In the genomic region with DNA sequence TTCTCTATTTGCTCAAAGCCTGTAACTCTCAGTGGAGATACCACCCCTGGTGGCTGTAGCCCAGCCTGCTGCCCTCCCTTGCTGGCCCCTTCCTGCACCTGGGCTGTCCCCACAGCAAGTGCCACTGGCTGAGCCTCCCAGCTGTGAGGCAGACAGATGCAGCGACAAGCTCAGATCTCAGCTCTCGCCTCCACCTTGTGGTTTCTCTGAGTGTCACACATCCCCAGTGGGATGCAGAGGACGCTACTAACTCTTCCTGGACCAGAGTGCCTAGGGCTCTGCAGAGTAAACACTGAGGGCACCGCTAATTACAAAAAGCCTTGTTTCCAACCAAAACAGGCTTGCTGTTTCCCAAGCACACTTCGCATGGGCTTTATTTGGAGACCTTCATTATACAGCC, we compare ENCODE assay signal across 3 cellular contexts.
TF ChIP-seq lines count a peak whose summit lies in the region.

No MANE protein-coding gene starts in this region.

TF ChIP-seq in A549, 52 proteins besides CTCF, POLR2A, EP300 and RAD21:
- TF ChIP-seq CBX8 (IDR thresholded peaks at IDR 0.05) (no peak), ZFP36 (IDR thresholded peaks at IDR 0.05; ENCODE audit: borderline replicate concordance, partially characterized antibody) (no peak), FOXS1 (CRISPR knock-in tag; IDR thresholded peaks at IDR 0.05) (no peak), FOSB (CRISPR knock-in tag; IDR thresholded peaks at IDR 0.05) (no peak), GATA3 (IDR thresholded peaks at IDR 0.05; ENCODE audit: borderline replicate concordance) (no peak), HOXB5 (CRISPR knock-in tag; IDR thresholded peaks at IDR 0.05) (no peak), EHMT2 (IDR thresholded peaks at IDR 0.05; ENCODE audit: low read depth) (no peak), RCOR1 (IDR thresholded peaks at IDR 0.05; ENCODE audit: low read depth, low read length) (no peak), FOSL2 (IDR thresholded peaks at IDR 0.05) (no peak), FOSL2 (CRISPR knock-in tag; IDR thresholded peaks at IDR 0.05) (no peak), NR3C1 (IDR thresholded peaks at IDR 0.05) (no peak), TFCP2L1 (CRISPR knock-in tag; IDR thresholded peaks at IDR 0.05) (no peak), HOXA7 (CRISPR knock-in tag; IDR thresholded peaks at IDR 0.05) (no peak), CEBPB (IDR thresholded peaks at IDR 0.05) (no peak)
- TF ChIP-seq, protein P1, sequence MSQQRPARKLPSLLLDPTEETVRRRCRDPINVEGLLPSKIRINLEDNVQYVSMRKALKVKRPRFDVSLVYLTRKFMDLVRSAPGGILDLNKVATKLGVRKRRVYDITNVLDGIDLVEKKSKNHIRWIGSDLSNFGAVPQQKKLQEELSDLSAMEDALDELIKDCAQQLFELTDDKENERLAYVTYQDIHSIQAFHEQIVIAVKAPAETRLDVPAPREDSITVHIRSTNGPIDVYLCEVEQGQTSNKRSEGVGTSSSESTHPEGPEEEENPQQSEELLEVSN (IDR thresholded peaks at IDR 0.05; ENCODE audit: borderline replicate concordance, low read depth): no peak

TF ChIP-seq in GM12891, 5 proteins besides CTCF, POLR2A, EP300 and RAD21:
- TF ChIP-seq TAF1 (IDR thresholded peaks at IDR 0.05; ENCODE audit: low read depth, low read length): no peak
- TF ChIP-seq POU2F2 (IDR thresholded peaks at IDR 0.05; ENCODE audit: low read depth, low read length): no peak
- no peak for TF ChIP-seq POLR2AphosphoS5 (IDR thresholded peaks at IDR 0.05; ENCODE audit: low read depth, low read length)
- no peak for TF ChIP-seq SPI1 (IDR thresholded peaks at IDR 0.05; ENCODE audit: low read depth, low read length)
- no peak for TF ChIP-seq PAX5 (IDR thresholded peaks at IDR 0.05; ENCODE audit: insufficient read depth, low read length, severe bottlenecking)
TF ChIP-seq in GM12891: peak in this region for 0.

TF ChIP-seq in H1, 55 proteins besides CTCF, POLR2A, EP300 and RAD21:
- TF ChIP-seq TAF1 (IDR thresholded peaks at IDR 0.05; ENCODE audit: low read depth, low read length): 0 out of 2 replicates have a peak, but pooled peaks have one; percentile 9
- peak; percentile 78; the same call in 1 of the 2 replicates for TF ChIP-seq TCF12 (IDR thresholded peaks at IDR 0.05; ENCODE audit: low read depth, low read length)
- TF ChIP-seq JUND (IDR thresholded peaks at IDR 0.05; ENCODE audit: low read length): no peak
- no peak for TF ChIP-seq SP2 (IDR thresholded peaks at IDR 0.05; ENCODE audit: low read length)
- TF ChIP-seq CBX5 (IDR thresholded peaks at IDR 0.05; ENCODE audit: low read depth, low read length): no peak
- TF ChIP-seq SIN3A (conservative IDR thresholded peaks at IDR 0.05 in 1 of 2, IDR thresholded peaks at IDR 0.05 in 1 of 2; ENCODE audit: low read depth in 1 of 2, low read length in 2 of 2): 0 out of 4 replicates have a peak, but pooled peaks of 1 of the 2 experiments have one; percentile 41
- TF ChIP-seq CREB1 (IDR thresholded peaks at IDR 0.05): peak; percentile 48; the same call in 1 of the 2 replicates
